Comparison of ENCODE assay signal across 10 cellular contexts in the genomic region with DNA sequence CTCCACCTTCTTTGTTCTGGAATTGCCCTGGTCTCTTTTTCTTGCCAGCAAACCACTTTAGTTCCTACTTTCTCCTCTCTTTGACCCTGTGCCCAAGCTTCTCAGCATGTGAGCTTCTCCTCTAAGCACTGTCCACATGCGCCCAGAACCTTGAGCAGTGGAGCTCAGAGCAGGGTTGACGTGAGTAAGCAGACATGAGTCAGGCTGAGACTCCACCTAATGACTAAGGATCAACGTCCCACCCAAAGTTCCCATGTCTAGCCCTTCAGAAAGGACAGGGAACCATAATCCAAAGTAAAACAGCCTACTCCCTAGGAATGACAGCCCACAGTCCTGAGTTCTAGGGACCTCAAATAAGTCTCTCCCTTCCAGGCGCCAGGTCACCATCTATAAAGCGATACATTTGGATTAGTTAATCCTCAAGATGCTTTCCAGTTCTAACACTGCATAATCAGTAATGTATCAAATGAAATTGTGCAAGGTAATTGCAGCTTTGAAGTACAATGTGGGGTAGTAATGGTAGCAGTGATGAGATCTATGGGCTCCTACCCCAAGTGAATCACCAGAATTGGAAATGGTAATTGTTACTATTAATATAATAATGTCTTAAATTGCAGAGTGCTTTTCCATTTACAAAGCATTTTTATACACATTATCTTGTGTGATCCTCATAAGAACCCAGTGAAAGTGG. TPM values are rescaled to one million over a fixed set of nuclear protein-coding genes. Genes with fewer than 3 reads are reported as not detected.
DNase-seq lines count a peak whose midpoint lies in the region; ATAC-seq, FAIRE-seq and TF ChIP-seq lines count a peak whose summit lies in the region.
"Had no signal": no experiment of that assay in that cellular context is flagged by ENCODE, and none has a peak within 500 bp of the region (broad histone marks: within the 10 kb centered on the region; RNA-seq: fewer than 3 reads in every experiment).

No MANE protein-coding gene starts in this region.

- H3K27me3 Mint-ChIP-seq in activated CD4-positive, alpha-beta T cell treated with anti-CD3 and anti-CD28 coated beads, Interleukin-2, amount 10 ng/mL, durations not matched to agents 7 days and 5 days: no peaks in the 10 kb centered on the region

- no peaks in the 10 kb centered on the region for H3K9me3 Mint-ChIP-seq in activated CD4-positive, alpha-beta T cell treated with anti-CD3 and anti-CD28 coated beads, Interleukin-2, amount 10 ng/mL, durations not matched to agents 7 days and 5 days

- H3K4me1 ChIP-seq in small intestine (ENCODE audit: control insufficient read depth in 2 of 2, insufficient read depth in 1 of 2, low read depth in 1 of 2, low read length in 1 of 2): peaks cover 0 to 3% of the 10 kb centered on the region in 2 donors

- no peak for TF ChIP-seq POLR2A in H54 (IDR thresholded peaks at IDR 0.05; ENCODE audit: low read depth, low read length)

- FAIRE-seq in H54 (lab: Jason Lieb, UNC) (peak; percentile 97), small intestine (lab: Jason Lieb, UNC) (no peak)

- CTCF ChIA-PET in activated CD4-positive, alpha-beta T cell treated with anti-CD3 and anti-CD28 coated beads, Interleukin-2, amount 10 ng/mL, durations not matched to agents 7 days and 5 days (lab: Charles Lee): no interaction called here

- ATAC-seq in SK-N-SH treated with all-trans-retinoic acid at 6 μM for 48 hours: peak; percentile 84
- no peak for ATAC-seq in GM21528 (IDR thresholded peaks at IDR 0.05; ENCODE audit: low FRiP score, unreplicated experiment)
- ATAC-seq in HG03439 (IDR thresholded peaks at IDR 0.05; ENCODE audit: unreplicated experiment): no peak

- no peaks in the 10 kb centered on the region for H3K9me3 ChIP-seq in small intestine (ENCODE audit: control insufficient read depth, low read depth)

- no peak for TF ChIP-seq CTCF in foreskin fibroblast (IDR thresholded peaks at IDR 0.05; ENCODE audit: low read depth, low read length)

- no peaks in the 10 kb centered on the region for H3K36me3 ChIP-seq in small intestine (ENCODE audit: control insufficient read depth in 2 of 2, insufficient read depth in 2 of 2, low read length in 2 of 2)

- DNase-seq in H54 (ENCODE audit: insufficient read length, low spot score) (peak; percentile 97), foreskin fibroblast (peak; percentile 95 to 97), small intestine (peak; percentile 90)
- no peak for DNase-seq in activated CD4-positive, alpha-beta T cell treated with anti-CD3 and anti-CD28 coated beads, Interleukin-2, amount 10 ng/mL, durations not matched to agents 7 days and 5 days
- DNase-seq in activated CD4-positive, alpha-beta T cell treated with anti-CD3 and anti-CD28 coated beads for 1 hour: no peak
- DNase-seq: KBM-7, RPMI8226 had no signal

- no peaks in the 10 kb centered on the region for H3K27me3 ChIP-seq in small intestine (ENCODE audit: control insufficient read depth in 2 of 2, insufficient read depth in 2 of 2, low read length in 2 of 2)

- H3K27ac ChIP-seq in small intestine (ENCODE audit: low read depth in 1 of 2, low read length in 1 of 2): peak overlapping the region in 1 of 2 donors; percentile 62

- POLR2A ChIA-PET in activated CD4-positive, alpha-beta T cell treated with anti-CD3 and anti-CD28 coated beads, Interleukin-2, amount 10 ng/mL, durations not matched to agents 7 days and 5 days (lab: Charles Lee): no interaction called here

- H3K4me3 Mint-ChIP-seq in activated CD4-positive, alpha-beta T cell treated with anti-CD3 and anti-CD28 coated beads, Interleukin-2, amount 10 ng/mL, durations not matched to agents 7 days and 5 days: no peak overlapping the region

- H3K4me3 ChIP-seq in foreskin fibroblast (ENCODE audit: low read depth in 1 of 2, low read length in 2 of 2) (no peak overlapping the region), small intestine (ENCODE audit: low read depth in 1 of 2, low read length in 2 of 2) (no peak overlapping the region)

- no peaks in the 10 kb centered on the region for H3K36me3 Mint-ChIP-seq in activated CD4-positive, alpha-beta T cell treated with anti-CD3 and anti-CD28 coated beads, Interleukin-2, amount 10 ng/mL, durations not matched to agents 7 days and 5 days (ENCODE audit: low read depth)

- WGBS in small intestine, 3 donors: 54 to 74% (median 65%) methylated on average over 5 of the region's 5 CpGs

- no peak overlapping the region for H3K27ac Mint-ChIP-seq in activated CD4-positive, alpha-beta T cell treated with anti-CD3 and anti-CD28 coated beads, Interleukin-2, amount 10 ng/mL, durations not matched to agents 7 days and 5 days

- H3K4me1 Mint-ChIP-seq in activated CD4-positive, alpha-beta T cell treated with anti-CD3 and anti-CD28 coated beads, Interleukin-2, amount 10 ng/mL, durations not matched to agents 7 days and 5 days: no peaks in the 10 kb centered on the region

TF ChIP-seq in SK-N-SH treated with all-trans-retinoic acid at 6 μM for 48 hours, 23 proteins besides CTCF, POLR2A, EP300 and RAD21 (continues in another document):
- TF ChIP-seq ZNF8 (CRISPR knock-in tag; IDR thresholded peaks at IDR 0.05) (no peak), ZFP30 (CRISPR knock-in tag; IDR thresholded peaks at IDR 0.05) (no peak), ZNF565 (CRISPR knock-in tag; conservative IDR thresholded peaks at IDR 0.05; ENCODE audit: low read depth) (no peak), ARNTL (CRISPR knock-in tag; IDR thresholded peaks at IDR 0.05; ENCODE audit: borderline replicate concordance, low read depth) (no peak), ZNF70 (CRISPR knock-in tag; IDR thresholded peaks at IDR 0.05) (no peak), SNAI2 (CRISPR knock-in tag; IDR thresholded peaks at IDR 0.05) (no peak), TCF4 (CRISPR knock-in tag; IDR thresholded peaks at IDR 0.05; ENCODE audit: borderline replicate concordance) (no peak), PPARA (CRISPR knock-in tag; IDR thresholded peaks at IDR 0.05; ENCODE audit: borderline replicate concordance) (no peak), CSDC2 (CRISPR knock-in tag; IDR thresholded peaks at IDR 0.05) (no peak), ZFP3 (CRISPR knock-in tag; IDR thresholded peaks at IDR 0.05) (no peak), ESRRG (CRISPR knock-in tag; IDR thresholded peaks at IDR 0.05) (no peak)
- TF ChIP-seq, protein P1, sequence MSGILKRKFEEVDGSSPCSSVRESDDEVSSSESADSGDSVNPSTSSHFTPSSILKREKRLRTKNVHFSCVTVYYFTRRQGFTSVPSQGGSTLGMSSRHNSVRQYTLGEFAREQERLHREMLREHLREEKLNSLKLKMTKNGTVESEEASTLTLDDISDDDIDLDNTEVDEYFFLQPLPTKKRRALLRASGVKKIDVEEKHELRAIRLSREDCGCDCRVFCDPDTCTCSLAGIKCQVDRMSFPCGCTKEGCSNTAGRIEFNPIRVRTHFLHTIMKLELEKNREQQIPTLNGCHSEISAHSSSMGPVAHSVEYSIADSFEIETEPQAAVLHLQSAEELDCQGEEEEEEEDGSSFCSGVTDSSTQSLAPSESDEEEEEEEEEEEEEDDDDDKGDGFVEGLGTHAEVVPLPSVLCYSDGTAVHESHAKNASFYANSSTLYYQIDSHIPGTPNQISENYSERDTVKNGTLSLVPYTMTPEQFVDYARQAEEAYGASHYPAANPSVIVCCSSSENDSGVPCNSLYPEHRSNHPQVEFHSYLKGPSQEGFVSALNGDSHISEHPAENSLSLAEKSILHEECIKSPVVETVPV (CRISPR knock-in tag; IDR thresholded peaks at IDR 0.05): no peak
- TF ChIP-seq, protein P2, sequence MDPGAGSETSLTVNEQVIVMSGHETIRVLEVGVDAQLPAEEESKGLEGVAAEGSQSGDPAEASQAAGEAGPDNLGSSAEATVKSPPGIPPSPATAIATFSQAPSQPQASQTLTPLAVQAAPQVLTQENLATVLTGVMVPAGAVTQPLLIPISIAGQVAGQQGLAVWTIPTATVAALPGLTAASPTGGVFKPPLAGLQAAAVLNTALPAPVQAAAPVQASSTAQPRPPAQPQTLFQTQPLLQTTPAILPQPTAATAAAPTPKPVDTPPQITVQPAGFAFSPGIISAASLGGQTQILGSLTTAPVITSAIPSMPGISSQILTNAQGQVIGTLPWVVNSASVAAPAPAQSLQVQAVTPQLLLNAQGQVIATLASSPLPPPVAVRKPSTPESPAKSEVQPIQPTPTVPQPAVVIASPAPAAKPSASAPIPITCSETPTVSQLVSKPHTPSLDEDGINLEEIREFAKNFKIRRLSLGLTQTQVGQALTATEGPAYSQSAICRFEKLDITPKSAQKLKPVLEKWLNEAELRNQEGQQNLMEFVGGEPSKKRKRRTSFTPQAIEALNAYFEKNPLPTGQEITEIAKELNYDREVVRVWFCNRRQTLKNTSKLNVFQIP (CRISPR knock-in tag; IDR thresholded peaks at IDR 0.05; ENCODE audit: borderline replicate concordance, low read depth): no peak
- TF ChIP-seq, protein P3, sequence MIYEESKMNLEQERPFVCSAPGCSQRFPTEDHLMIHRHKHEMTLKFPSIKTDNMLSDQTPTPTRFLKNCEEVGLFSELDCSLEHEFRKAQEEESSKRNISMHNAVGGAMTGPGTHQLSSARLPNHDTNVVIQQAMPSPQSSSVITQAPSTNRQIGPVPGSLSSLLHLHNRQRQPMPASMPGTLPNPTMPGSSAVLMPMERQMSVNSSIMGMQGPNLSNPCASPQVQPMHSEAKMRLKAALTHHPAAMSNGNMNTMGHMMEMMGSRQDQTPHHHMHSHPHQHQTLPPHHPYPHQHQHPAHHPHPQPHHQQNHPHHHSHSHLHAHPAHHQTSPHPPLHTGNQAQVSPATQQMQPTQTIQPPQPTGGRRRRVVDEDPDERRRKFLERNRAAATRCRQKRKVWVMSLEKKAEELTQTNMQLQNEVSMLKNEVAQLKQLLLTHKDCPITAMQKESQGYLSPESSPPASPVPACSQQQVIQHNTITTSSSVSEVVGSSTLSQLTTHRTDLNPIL (CRISPR knock-in tag; IDR thresholded peaks at IDR 0.05; ENCODE audit: low read depth): no peak

RNA-seq across cellular contexts. Expression of a gene that starts 44.5 kb away (rescaled TPM):
- 1 to 10 TPM; 2.7 to 8.6 (median 6.9) TPM for polyA plus RNA-seq in small intestine
- not detected for total RNA-seq in activated CD4-positive, alpha-beta T cell treated with anti-CD3 and anti-CD28 coated beads, Interleukin-2, amount 10 ng/mL, durations not matched to agents 7 days and 5 days

Comparison
In these comparisons a context has a peak if more than half of its experiments do, and no peak if none do; other contexts are left out.
1. DNase-seq: peak in H54 (single experiment), foreskin fibroblast (2 of 2) and small intestine (single experiment); none in activated CD4-positive, alpha-beta T cell treated with anti-CD3 and anti-CD28 coated beads, Interleukin-2, amount 10 ng/mL, durations not matched to agents 7 days and 5 days (single experiment) and activated CD4-positive, alpha-beta T cell treated with anti-CD3 and anti-CD28 coated beads for 1 hour (single experiment).